ENCODE assay signal across 9 cellular contexts in genomic region chr2:111178730-111179405, GRCh38. TPM values are rescaled to one million over a fixed set of nuclear protein-coding genes. Genes with fewer than 3 reads are reported as not detected.
DNase-seq lines count a peak whose midpoint lies in the region; ATAC-seq, FAIRE-seq and TF ChIP-seq lines count a peak whose summit lies in the region.
"Had no signal": no experiment of that assay in that cellular context is flagged by ENCODE, and none has a peak within 500 bp of the region (broad histone marks: within the 10 kb centered on the region; RNA-seq: fewer than 3 reads in every experiment).

No MANE protein-coding gene starts in this region.

- ATAC-seq in upper lobe of right lung (peak; percentile 35), Right ventricle myocardium inferior (no peak)

- intact Hi-C loops in upper lobe of right lung (cut with DNase I): no loop called here
- intact Hi-C loops in Right ventricle myocardium inferior (cut with DNase I): no loop called here

- no peaks in the 10 kb centered on the region for H3K27me3 ChIP-seq in upper lobe of right lung
- H3K27me3 ChIP-seq in mesendoderm (ENCODE audit: insufficient read depth, low read length, poor library complexity): no peaks in the 10 kb centered on the region

- H3K36me3 ChIP-seq in upper lobe of right lung (no peaks in the 10 kb centered on the region), mesendoderm (ENCODE audit: control insufficient read depth, insufficient read depth, low read length) (no peaks in the 10 kb centered on the region)

- H3K23ac ChIP-seq in mesendoderm (ENCODE audit: low read length): no peak overlapping the region

- peak; percentile 4 for DNase-seq in activated CD4-positive, alpha-beta T cell treated with anti-CD3 and anti-CD28 coated beads for 1 hour
- no peak for DNase-seq in activated CD4-positive, alpha-beta T cell treated with anti-CD3 and anti-CD28 coated beads, Interleukin-2, amount 50 U/mL, for 1 hour
- DNase-seq in RCC 7860 (ENCODE audit: low spot score) (peak; percentile 89), hepatic stellate cell (ENCODE audit: low spot score) (peak; percentile 35), upper lobe of right lung (no peak), Right ventricle myocardium inferior (ENCODE audit: missing footprints) (no peak), mesendoderm (no peak), iPS-NIHi11 (ENCODE audit: low spot score) (no peak)
- DNase-seq: aorta had no signal

- no CpG with 5 or more reads among the region's 5 CpGs for WGBS in mesendoderm (ENCODE audit: extremely low coverage, insufficient coverage, low lambda C conversion rate)

- H3K4ac ChIP-seq in mesendoderm (ENCODE audit: low read depth, low read length): no peak overlapping the region

- no peaks in the 10 kb centered on the region for H3K79me2 ChIP-seq in mesendoderm (ENCODE audit: control insufficient read depth, insufficient read depth, low read length)

- no peak for TF ChIP-seq CTCF in upper lobe of right lung (IDR thresholded peaks at IDR 0.05)

- H2BK5ac ChIP-seq in mesendoderm (ENCODE audit: low read length): no peak overlapping the region

- H2BK120ac ChIP-seq in mesendoderm (ENCODE audit: low read depth, low read length): no peak overlapping the region

- H2AK5ac ChIP-seq in mesendoderm (ENCODE audit: low read length): no peak overlapping the region

- H3K27ac ChIP-seq in upper lobe of right lung (no peak overlapping the region), mesendoderm (ENCODE audit: low read depth, low read length) (no peak overlapping the region)

- H3K9ac ChIP-seq in mesendoderm (ENCODE audit: low read length): no peak overlapping the region

- no peak overlapping the region for H3K4me2 ChIP-seq in mesendoderm (ENCODE audit: low read length)

- no peak overlapping the region for H4K8ac ChIP-seq in mesendoderm (ENCODE audit: low read depth, low read length)

- no peak overlapping the region for H2BK15ac ChIP-seq in mesendoderm (replicated peaks; ENCODE audit: low read depth)

- no peak overlapping the region for H3K56ac ChIP-seq in mesendoderm (ENCODE audit: low read length)

- no peak overlapping the region for H3K4me3 ChIP-seq in upper lobe of right lung
- no peak overlapping the region for H3K4me3 ChIP-seq in mesendoderm (ENCODE audit: low read length)

- no peak overlapping the region for H3K18ac ChIP-seq in mesendoderm (ENCODE audit: low read length)

- H3K9me3 ChIP-seq in upper lobe of right lung: no peaks in the 10 kb centered on the region

- no peaks in the 10 kb centered on the region for H3K4me1 ChIP-seq in upper lobe of right lung
- no peaks in the 10 kb centered on the region for H3K4me1 ChIP-seq in mesendoderm (ENCODE audit: control insufficient read depth, low read depth, low read length)

- H3K79me1 ChIP-seq in mesendoderm (ENCODE audit: low read length): no peaks in the 10 kb centered on the region

- no peak overlapping the region for H4K5ac ChIP-seq in mesendoderm (ENCODE audit: low read length)

- FAIRE-seq in RCC 7860 (lab: Jason Lieb, UNC): peak; percentile 96

RNA-seq across cellular contexts. Expression of gene BCL2L11, which starts 58.2 kb away (rescaled TPM):
- total RNA-seq in upper lobe of right lung: 23.9 TPM
- total RNA-seq in Right ventricle myocardium inferior: 9.1 TPM
- polyA plus RNA-seq in mesendoderm (2013, experiment 1 of 2): 6.7 TPM
- polyA plus RNA-seq in mesendoderm (2013, experiment 2 of 2): 6.9 TPM

Comparison
In these comparisons a context has a peak if more than half of its experiments do, and no peak if none do; other contexts are left out.
1. DNase-seq: peak in activated CD4-positive, alpha-beta T cell treated with anti-CD3 and anti-CD28 coated beads for 1 hour (single experiment), RCC 7860 (single experiment) and hepatic stellate cell (single experiment); none in activated CD4-positive, alpha-beta T cell treated with anti-CD3 and anti-CD28 coated beads, Interleukin-2, amount 50 U/mL, for 1 hour (single experiment), upper lobe of right lung (single experiment), Right ventricle myocardium inferior (single experiment), mesendoderm (single experiment) and iPS-NIHi11 (single experiment).